8 cellular contexts compared by ENCODE assay signal in genomic region chr6:31829633-31830492, GRCh38. TPM values are rescaled to one million over a fixed set of nuclear protein-coding genes. Genes with fewer than 3 reads are reported as not detected.
DNase-seq lines count a peak whose midpoint lies in the region; ATAC-seq and TF ChIP-seq lines count a peak whose summit lies in the region.

No MANE protein-coding gene starts in this region.

- no peak overlapping the region for H3K14ac ChIP-seq in mesenchymal stem cell (ENCODE audit: low read length in 2 of 2)

- peaks cover 39% of the 10 kb centered on the region for H3K4me1 ChIP-seq in CD4-positive, alpha-beta memory T cell (ENCODE audit: insufficient read depth, low read length)
- H3K4me1 ChIP-seq in Peyer's patch: peaks cover 0 to 33% (median 9%) of the 10 kb centered on the region in 4 donors
- H3K4me1 ChIP-seq in colonic mucosa: peaks cover 5% of the 10 kb centered on the region
- peaks cover 9% of the 10 kb centered on the region for H3K4me1 ChIP-seq in mesenchymal stem cell (ENCODE audit: control insufficient read depth, insufficient read depth, low read depth, low read length)
- H3K4me1 ChIP-seq in urinary bladder (ENCODE audit: insufficient read depth): no peaks in the 10 kb centered on the region

- TF ChIP-seq CTCF in HFFc6 (IDR thresholded peaks at IDR 0.05): peak; percentile 74
- TF ChIP-seq CTCF in Peyer's patch (IDR thresholded peaks at IDR 0.05): peak; percentile 15 to 65 (median 46)
- peak; percentile 33 for TF ChIP-seq CTCF in colonic mucosa (IDR thresholded peaks at IDR 0.05)

- no peak overlapping the region for H2BK5ac ChIP-seq in mesenchymal stem cell (ENCODE audit: low read depth, low read length, poor library complexity, severe bottlenecking)

- CTCF ChIA-PET in CD4-positive, alpha-beta memory T cell (lab: Charles Lee; ENCODE audit: partially characterized antibody): interaction anchor here (0.7 to 3.4 kb wide), 34 partner anchors 7 to 335 kb away, joined by 3 to 56 read pairs (median 5); partner anchors contain the start of genes ABHD16A, ATP6V1G2, CSNK2B and DDAH2

- peak overlapping the region; percentile 64 to 91 for H3K9ac ChIP-seq in colonic mucosa (ENCODE audit: low read depth in 2 of 2, low read length in 2 of 2)
- H3K9ac ChIP-seq in mesenchymal stem cell (ENCODE audit: low read length): peak overlapping the region; percentile 93

- no peaks in the 10 kb centered on the region for H3K27me3 ChIP-seq in CD4-positive, alpha-beta memory T cell (ENCODE audit: insufficient read depth, low read length)
- H3K27me3 ChIP-seq in Peyer's patch (no peaks in the 10 kb centered on the region), colonic mucosa (no peaks in the 10 kb centered on the region), mesenchymal stem cell (ENCODE audit: control insufficient read depth in 1 of 2, insufficient read depth in 1 of 2, low read length in 2 of 2) (no peaks in the 10 kb centered on the region)

- no peaks in the 10 kb centered on the region for H3K27me3 Mint-ChIP-seq in CD4-positive, alpha-beta memory T cell
- H3K27me3 Mint-ChIP-seq in HFFc6 (ENCODE audit: insufficient read depth): peaks cover 11% of the 10 kb centered on the region

- no peaks in the 10 kb centered on the region for H3K9me3 ChIP-seq in CD4-positive, alpha-beta memory T cell (ENCODE audit: control insufficient read depth in 1 of 2, low read length in 2 of 2)
- H3K9me3 ChIP-seq in Peyer's patch: no peaks in the 10 kb centered on the region
- H3K9me3 ChIP-seq in colonic mucosa: no peaks in the 10 kb centered on the region
- H3K9me3 ChIP-seq in mesenchymal stem cell (ENCODE audit: control insufficient read depth, low read length): no peaks in the 10 kb centered on the region

- peak overlapping the region; percentile 69 for H4K8ac ChIP-seq in mesenchymal stem cell (ENCODE audit: low read length)

- H3K9me3 Mint-ChIP-seq in CD4-positive, alpha-beta memory T cell: no peaks in the 10 kb centered on the region
- H3K9me3 Mint-ChIP-seq in HFFc6: no peaks in the 10 kb centered on the region; the same call in 1 of the 2 replicates

- no peak for TF ChIP-seq POLR2A in Peyer's patch (IDR thresholded peaks at IDR 0.05)

- H3K36me3 Mint-ChIP-seq in CD4-positive, alpha-beta memory T cell: peaks cover 0 to 15% of the 10 kb centered on the region in 2 donors
- peaks cover 20% of the 10 kb centered on the region for H3K36me3 Mint-ChIP-seq in HFFc6 (ENCODE audit: low read depth)

- H3K27ac Mint-ChIP-seq in CD4-positive, alpha-beta memory T cell: peak overlapping the region; percentile 82 to 95 (median 91)
- peak overlapping the region; percentile 90 for H3K27ac Mint-ChIP-seq in HFFc6

- H3K23ac ChIP-seq in mesenchymal stem cell (ENCODE audit: low read length in 2 of 2): no peak overlapping the region

- no peak overlapping the region for H2AFZ ChIP-seq in mesenchymal stem cell (ENCODE audit: low read depth, low read length)

- WGBS in mesenchymal stem cell: 6% methylated on average over 17 of the region's 20 CpGs
- WGBS in urinary bladder: 1% methylated on average over 20 of the region's 20 CpGs

- H3K4me3 Mint-ChIP-seq in CD4-positive, alpha-beta memory T cell: peak overlapping the region; percentile 80 to 100 (median 96)
- peak overlapping the region; percentile 97 for H3K4me3 Mint-ChIP-seq in HFFc6

- H3K27ac ChIP-seq in CD4-positive, alpha-beta memory T cell (ENCODE audit: low read depth, low read length): peak overlapping the region; percentile 53
- H3K27ac ChIP-seq in Peyer's patch: peak overlapping the region; percentile 78 to 86 (median 79)
- H3K27ac ChIP-seq in colonic mucosa: peak overlapping the region; percentile 91
- no peak overlapping the region for H3K27ac ChIP-seq in mesenchymal stem cell (ENCODE audit: low read length, poor library complexity, severe bottlenecking)
- peak overlapping the region; percentile 62 for H3K27ac ChIP-seq in urinary bladder (ENCODE audit: low read depth)

- intact Hi-C loops in CD4-positive, alpha-beta memory T cell (cut with micrococcal nuclease): loop anchor here (1.0 to 10.0 kb wide), 6 partner anchors 15 to 338 kb away; partner anchors contain the start of genes ATP6V1G2, DDAH2, DXO and HSPA1A
- intact Hi-C loops in colonic mucosa (cut with DNase I): loop anchor here (5.0 kb wide), 1 partner anchor 58 kb away; no protein-coding TSS in a partner anchor

- H2BK12ac ChIP-seq in mesenchymal stem cell (ENCODE audit: low read length in 2 of 2): no peak overlapping the region

- peak overlapping the region; percentile 40 to 62 for H3K4me3 ChIP-seq in CD4-positive, alpha-beta memory T cell (ENCODE audit: low read length in 2 of 2)
- peak overlapping the region; percentile 44 to 67 (median 54) for H3K4me3 ChIP-seq in Peyer's patch
- H3K4me3 ChIP-seq in colonic mucosa: peak overlapping the region; percentile 62
- peak overlapping the region; percentile 60 to 79 for H3K4me3 ChIP-seq in mesenchymal stem cell (ENCODE audit: insufficient read depth in 1 of 2, low read depth in 1 of 2, low read length in 2 of 2)
- peak overlapping the region; percentile 58 for H3K4me3 ChIP-seq in urinary bladder (ENCODE audit: low read depth, low read length)

- POLR2A ChIA-PET in CD4-positive, alpha-beta memory T cell (lab: Charles Lee; ENCODE audit: partially characterized antibody): interaction anchor here (1.0 to 7.2 kb wide), 24 partner anchors 9 to 1141 kb away, joined by 3 to 67 read pairs (median 8); partner anchors contain the start of genes ABHD16A, BAG6, C6orf47 and DDAH2

- H2BK15ac ChIP-seq in mesenchymal stem cell (ENCODE audit: low read depth, poor library complexity, severe bottlenecking): no peak overlapping the region

- ATAC-seq in HG02610 (IDR thresholded peaks at IDR 0.05; ENCODE audit: unreplicated experiment): no peak

- peak overlapping the region; percentile 90 for H3K4me2 ChIP-seq in mesenchymal stem cell (ENCODE audit: low read length, poor library complexity, severe bottlenecking)

- H3K18ac ChIP-seq in mesenchymal stem cell (ENCODE audit: low read depth in 1 of 2, low read length in 2 of 2): no peak overlapping the region

- no peak overlapping the region for H4K91ac ChIP-seq in mesenchymal stem cell (ENCODE audit: low read length)

- H3K4me1 Mint-ChIP-seq in CD4-positive, alpha-beta memory T cell: peaks cover 12 to 50% (median 32%) of the 10 kb centered on the region in 4 donors
- H3K4me1 Mint-ChIP-seq in HFFc6 (ENCODE audit: low read depth): peaks cover 34% of the 10 kb centered on the region

- peaks cover 5% of the 10 kb centered on the region for H3K79me1 ChIP-seq in mesenchymal stem cell (replicated peaks; ENCODE audit: low read length, poor library complexity, severe bottlenecking)

- H2BK120ac ChIP-seq in mesenchymal stem cell (ENCODE audit: low read depth, low read length): no peak overlapping the region

- H2AK5ac ChIP-seq in mesenchymal stem cell (ENCODE audit: low read length, severe bottlenecking): no peak overlapping the region

- H3K36me3 ChIP-seq in CD4-positive, alpha-beta memory T cell (ENCODE audit: insufficient read depth, low read length): no peaks in the 10 kb centered on the region
- no peaks in the 10 kb centered on the region for H3K36me3 ChIP-seq in Peyer's patch
- no peaks in the 10 kb centered on the region for H3K36me3 ChIP-seq in colonic mucosa
- no peaks in the 10 kb centered on the region for H3K36me3 ChIP-seq in mesenchymal stem cell (ENCODE audit: control insufficient read depth in 1 of 2, insufficient read depth in 2 of 2, low read depth in 1 of 2, low read length in 2 of 2)
- no peaks in the 10 kb centered on the region for H3K36me3 ChIP-seq in urinary bladder (ENCODE audit: insufficient read depth)

- no peak overlapping the region for H3K4ac ChIP-seq in mesenchymal stem cell (ENCODE audit: low read depth in 1 of 2, low read length in 2 of 2)

- DNase-seq in CD4-positive, alpha-beta memory T cell: peak in 4 of 5 donors; percentile 55 to 65 (median 60)
- peak; percentile 51 for DNase-seq in HFFc6
- DNase-seq in Peyer's patch: no peak
- DNase-seq in colonic mucosa: peak; percentile 42
- peak; percentile 74 for DNase-seq in mesenchymal stem cell
- DNase-seq in stimulated activated CD4-positive, alpha-beta T cell treated with anti-CD3 and anti-CD28 coated beads, Interleukin-12 subunit alpha, Interleukin-12 subunit beta, amount 100 ng/mL, for 4 hours: no peak

RNA-seq across cellular contexts. Expression of gene HSPA1B, which starts 2.3 kb away (rescaled TPM):
- 10 to 100 TPM; 58.0 to 60.8 TPM for total RNA-seq in CD4-positive, alpha-beta memory T cell
- 1 to 10 TPM; 1.9 to 5.3 TPM for polyA plus RNA-seq in CD4-positive, alpha-beta memory T cell
- 100 to 1,000 TPM in 2 of 6 experiments, 10 to 100 TPM in 4; 95.5 to 116 (median 98.9) TPM for total RNA-seq in HFFc6 (2021; fragmentation: NEBNext Ultra II Directional; extraction: Animal tissue kit (Norgen Biotek cat#: 25700))
- 100 to 1,000 TPM in 3 of 4 donors, 10 to 100 TPM in 1; 85.7 to 199 (median 146) TPM for total RNA-seq in Peyer's patch
- 100 to 1,000 TPM; 278 to 543 TPM for total RNA-seq in colonic mucosa
- polyA plus RNA-seq in mesenchymal stem cell (2013, experiment 1 of 2): 29.0 TPM
- 26.7 TPM for polyA plus RNA-seq in mesenchymal stem cell (2013, experiment 2 of 2)
- total RNA-seq in urinary bladder: 137 TPM
- polyA plus RNA-seq in urinary bladder: 269 TPM

RNA-seq across cellular contexts. Expression of gene HSPA1A, which starts 14.5 kb away (rescaled TPM):
- 10 to 100 TPM; 69.9 to 71.5 TPM for total RNA-seq in CD4-positive, alpha-beta memory T cell
- polyA plus RNA-seq in CD4-positive, alpha-beta memory T cell: 10 to 100 TPM; 14.6 to 71.9 TPM
- total RNA-seq in HFFc6 (2021; fragmentation: NEBNext Ultra II Directional; extraction: Animal tissue kit (Norgen Biotek cat#: 25700)): 100 to 1,000 TPM in 1 of 6 experiments, 10 to 100 TPM in 5; 78.5 to 102 (median 84.7) TPM
- total RNA-seq in Peyer's patch: 100 to 1,000 TPM in 1 of 4 donors, 10 to 100 TPM in 3; 38.1 to 123 (median 67.0) TPM
- 100 to 1,000 TPM; 248 to 397 TPM for total RNA-seq in colonic mucosa
- polyA plus RNA-seq in mesenchymal stem cell (2013, experiment 1 of 2): 42.7 TPM
- 44.5 TPM for polyA plus RNA-seq in mesenchymal stem cell (2013, experiment 2 of 2)
- total RNA-seq in urinary bladder: 152 TPM
- 374 TPM for polyA plus RNA-seq in urinary bladder

RNA-seq across cellular contexts. Expression of gene HSPA1L, which starts 14.8 kb away (rescaled TPM):
- total RNA-seq in CD4-positive, alpha-beta memory T cell: 1 to 10 TPM; 8.2 to 8.3 TPM
- polyA plus RNA-seq in CD4-positive, alpha-beta memory T cell: 1 to 10 TPM; 1.1 to 4.4 TPM
- total RNA-seq in HFFc6 (2021; fragmentation: NEBNext Ultra II Directional; extraction: Animal tissue kit (Norgen Biotek cat#: 25700)): 1 to 10 TPM; 1.2 to 1.9 (median 1.6) TPM
- 1 to 10 TPM in 2 of 4 donors, under 1 TPM in 1, not detected in 1; 0.88 to 1.7 (median 1.5) TPM for total RNA-seq in Peyer's patch
- total RNA-seq in colonic mucosa: 1 to 10 TPM in 1 of 2 donors, under 1 TPM in 1; 0.98 to 1.4 TPM
- polyA plus RNA-seq in mesenchymal stem cell (2013, experiment 1 of 2): 0.70 TPM
- polyA plus RNA-seq in mesenchymal stem cell (2013, experiment 2 of 2): 0.64 TPM
- 2.5 TPM for total RNA-seq in urinary bladder
- 2.9 TPM for polyA plus RNA-seq in urinary bladder

RNA-seq across cellular contexts. Expression of gene LSM2, which starts 23.1 kb away (rescaled TPM):
- 10 to 100 TPM; 30.0 to 34.6 TPM for total RNA-seq in CD4-positive, alpha-beta memory T cell
- 10 to 100 TPM; 67.4 to 80.4 TPM for polyA plus RNA-seq in CD4-positive, alpha-beta memory T cell
- 10 to 100 TPM; 31.8 to 48.5 (median 43.4) TPM for total RNA-seq in HFFc6 (2021; fragmentation: NEBNext Ultra II Directional; extraction: Animal tissue kit (Norgen Biotek cat#: 25700))
- total RNA-seq in Peyer's patch (10 to 100 TPM; 11.8 to 42.9 (median 19.1) TPM), colonic mucosa (10 to 100 TPM; 37.6 to 61.3 TPM), urinary bladder (22.5 TPM)
- polyA plus RNA-seq in mesenchymal stem cell (2013, experiment 1 of 2): 56.3 TPM
- polyA plus RNA-seq in mesenchymal stem cell (2013, experiment 2 of 2): 60.3 TPM
- 69.4 TPM for polyA plus RNA-seq in urinary bladder

RNA-seq across cellular contexts. Expression of gene NEU1, which starts 32.8 kb away (rescaled TPM):
- 10 to 100 TPM; 19.6 to 21.1 TPM for total RNA-seq in CD4-positive, alpha-beta memory T cell
- polyA plus RNA-seq in CD4-positive, alpha-beta memory T cell: 10 to 100 TPM; 22.5 to 23.4 TPM
- total RNA-seq in HFFc6 (2021; fragmentation: NEBNext Ultra II Directional; extraction: Animal tissue kit (Norgen Biotek cat#: 25700)): 10 to 100 TPM; 35.8 to 48.6 (median 40.9) TPM
- total RNA-seq in Peyer's patch (100 to 1,000 TPM in 1 of 4 donors, 10 to 100 TPM in 3; 11.6 to 100 (median 81.8) TPM), colonic mucosa (10 to 100 TPM; 33.8 to 47.4 TPM), urinary bladder (18.4 TPM)
- 140 TPM for polyA plus RNA-seq in mesenchymal stem cell (2013, experiment 1 of 2)
- 145 TPM for polyA plus RNA-seq in mesenchymal stem cell (2013, experiment 2 of 2)
- 52.1 TPM for polyA plus RNA-seq in urinary bladder

Comparison
In these comparisons a context has a peak if more than half of its experiments do, and no peak if none do; other contexts are left out.
1. DNase-seq: peak in CD4-positive, alpha-beta memory T cell (4 of 5), HFFc6 (single experiment), colonic mucosa (single experiment) and mesenchymal stem cell (single experiment); none in Peyer's patch (0 of 3) and stimulated activated CD4-positive, alpha-beta T cell treated with anti-CD3 and anti-CD28 coated beads, Interleukin-12 subunit alpha, Interleukin-12 subunit beta, amount 100 ng/mL, for 4 hours (single experiment).
2. Peak in every context shown above with its lines, with median percentiles within 50 percentile points of each other: H3K4me3 ChIP-seq and CTCF ChIP-seq.